Comparison of ENCODE assay signal across 17 cellular contexts in the genomic region with DNA sequence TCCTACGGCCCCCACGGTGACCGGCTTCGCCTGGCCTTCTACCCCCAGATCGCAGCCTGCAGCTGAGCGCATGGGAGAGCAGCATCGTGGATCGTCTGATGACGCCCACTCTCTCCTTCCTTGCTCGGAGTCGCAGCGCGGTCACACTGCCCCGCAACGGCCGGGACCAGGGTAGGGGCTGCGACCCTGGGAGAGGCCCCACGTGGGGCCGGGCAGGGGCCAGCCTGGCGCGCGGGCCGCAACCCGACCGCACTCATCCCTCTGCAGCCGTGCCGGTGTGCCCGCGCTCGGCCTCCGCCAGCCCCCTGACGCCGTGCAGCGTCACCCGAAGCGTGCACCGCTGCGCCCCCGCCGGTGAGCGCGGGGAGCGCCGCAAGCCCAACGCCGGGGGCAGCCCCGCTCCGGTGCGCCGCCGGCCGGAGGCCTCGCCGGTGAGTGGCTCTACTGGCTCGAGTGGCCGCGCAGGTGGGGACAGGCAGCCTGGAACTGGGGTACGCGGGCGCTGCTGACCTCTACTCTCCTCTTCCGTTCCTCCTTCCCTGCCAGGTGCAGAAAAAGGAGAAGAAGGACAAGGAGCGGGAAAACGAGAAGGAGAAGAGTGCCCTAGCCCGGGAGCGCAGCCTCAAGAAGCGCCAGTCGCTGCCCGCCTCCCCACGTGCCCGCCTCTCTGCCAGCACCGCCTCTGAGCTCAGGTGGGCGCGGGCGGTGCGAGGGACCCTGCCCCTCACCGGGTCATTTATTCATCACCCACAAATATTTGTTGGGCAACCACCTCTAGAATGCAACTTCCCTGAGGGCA. TPM values are rescaled to one million over a fixed set of nuclear protein-coding genes. Genes with fewer than 3 reads are reported as not detected.
DNase-seq lines count a peak whose midpoint lies in the region; ATAC-seq and TF ChIP-seq lines count a peak whose summit lies in the region.
"Had no signal": no experiment of that assay in that cellular context is flagged by ENCODE, and none has a peak within 500 bp of the region (broad histone marks: within the 10 kb centered on the region; RNA-seq: fewer than 3 reads in every experiment).

No MANE protein-coding gene starts in this region.

- no peak for TF ChIP-seq EP300 in esophagus muscularis mucosa (IDR thresholded peaks at IDR 0.05)
- TF ChIP-seq EP300 in stomach (IDR thresholded peaks at IDR 0.05), result no peak

- WGBS in HUES64, result 86% methylated on average over 76 of the region's 76 CpGs
- 76% methylated on average over 35 of the region's 76 CpGs for WGBS in esophagus muscularis mucosa
- WGBS in mesendoderm (ENCODE audit: extremely low coverage, insufficient coverage, low lambda C conversion rate), result no CpG with 5 or more reads among the region's 76 CpGs
- WGBS in stomach, 5 donors, result 80 to 92% (median 90%) methylated on average over 27 to 76 of the region's 76 CpGs

- H3K27me3 ChIP-seq in HUES64 (ENCODE audit: insufficient read depth, low read length) (no peaks in the 10 kb centered on the region), esophagus muscularis mucosa (no peaks in the 10 kb centered on the region), mesendoderm (ENCODE audit: insufficient read depth, low read length, poor library complexity) (no peaks in the 10 kb centered on the region), stomach (no peaks in the 10 kb centered on the region)
- H3K27me3 ChIP-seq: BLaER1, upper lobe of right lung had no signal

- no peak overlapping the region for H2AK5ac ChIP-seq in mesendoderm (ENCODE audit: low read length)

- H3K4me2 ChIP-seq in mesendoderm (ENCODE audit: low read length), result no peak overlapping the region

- H3K4me1 ChIP-seq in HUES64 (ENCODE audit: insufficient read depth, low read length) (peaks cover 14% of the 10 kb centered on the region; the same call in 1 of the 2 replicates), esophagus muscularis mucosa (peaks cover 58 to 89% (median 69%) of the 10 kb centered on the region in 4 donors), mesendoderm (ENCODE audit: control insufficient read depth, low read depth, low read length) (peaks cover 6% of the 10 kb centered on the region), stomach (peaks cover 22 to 56% (median 45%) of the 10 kb centered on the region in 4 donors)
- H3K4me1 ChIP-seq: upper lobe of right lung had no signal

- no peak overlapping the region for H2BK5ac ChIP-seq in mesendoderm (ENCODE audit: low read length)

- H3K9ac ChIP-seq in HUES64 (ENCODE audit: low read depth, low read length) (peak overlapping the region; percentile 43; the same call in 1 of the 2 replicates), mesendoderm (ENCODE audit: low read length) (peak overlapping the region; percentile 50)
- H3K9ac ChIP-seq: BLaER1 had no signal

- no peak overlapping the region for H2BK120ac ChIP-seq in mesendoderm (ENCODE audit: low read depth, low read length)

- H3K4me3 ChIP-seq in HUES64 (ENCODE audit: low read length), result peak overlapping the region; percentile 39; the same call in 1 of the 2 replicates
- no peak overlapping the region for H3K4me3 ChIP-seq in esophagus muscularis mucosa
- H3K4me3 ChIP-seq in mesendoderm (ENCODE audit: low read length), result no peak overlapping the region
- H3K4me3 ChIP-seq in stomach, result no peak overlapping the region
- H3K4me3 ChIP-seq: BLaER1, GM12878, upper lobe of right lung had no signal

- H3K56ac ChIP-seq in mesendoderm (ENCODE audit: low read length), result peak overlapping the region; percentile 76

- H3K27ac ChIP-seq in HUES64 (ENCODE audit: low read depth, low read length) (no peak overlapping the region), esophagus muscularis mucosa (replicated peaks in 1 of 4) (peak overlapping the region; percentile 70 to 89 (median 78)), mesendoderm (ENCODE audit: low read depth, low read length) (no peak overlapping the region), stomach (peak overlapping the region in 4 of 5 donors; percentile 25 to 82 (median 37))
- H3K27ac ChIP-seq: BLaER1 had no signal

- H3K79me1 ChIP-seq in mesendoderm (ENCODE audit: low read length), result peaks cover 2% of the 10 kb centered on the region

- H3K23ac ChIP-seq in mesendoderm (ENCODE audit: low read length), result peak overlapping the region; percentile 90

- peaks cover 61% of the 10 kb centered on the region for H3K36me3 ChIP-seq in HUES64 (ENCODE audit: insufficient read depth, low read length)
- H3K36me3 ChIP-seq in esophagus muscularis mucosa, result peaks cover 92 to 100% (median 99%) of the 10 kb centered on the region in 4 donors
- H3K36me3 ChIP-seq in mesendoderm (ENCODE audit: control insufficient read depth, insufficient read depth, low read length), result peaks cover 22% of the 10 kb centered on the region
- H3K36me3 ChIP-seq in stomach, result peaks cover 92 to 100% (median 100%) of the 10 kb centered on the region in 4 donors

- H3K9me3 ChIP-seq in HUES64 (ENCODE audit: insufficient read depth, low read depth, low read length), result no peaks in the 10 kb centered on the region
- no peaks in the 10 kb centered on the region for H3K9me3 ChIP-seq in esophagus muscularis mucosa
- no peaks in the 10 kb centered on the region for H3K9me3 ChIP-seq in stomach
- H3K9me3 ChIP-seq: BLaER1, upper lobe of right lung had no signal

- no peak for ATAC-seq in HG03342 (IDR thresholded peaks at IDR 0.05; ENCODE audit: unreplicated experiment)
- ATAC-seq in HG02884 (IDR thresholded peaks at IDR 0.05; ENCODE audit: unreplicated experiment), result no peak
- ATAC-seq: effector memory CD8-positive, alpha-beta T cell; left lobe of liver; upper lobe of right lung had no signal

- H4K5ac ChIP-seq in mesendoderm (ENCODE audit: low read length), result no peak overlapping the region

- intact Hi-C loops in esophagus muscularis mucosa (cut with DNase I), result no loop called here
- intact Hi-C loops in stomach (cut with DNase I; ENCODE audit: low total_unique reads), result no loop called here

- no peak for TF ChIP-seq POLR2A in esophagus muscularis mucosa (IDR thresholded peaks at IDR 0.05; ENCODE audit: low read depth)
- no peak for TF ChIP-seq POLR2A in stomach (IDR thresholded peaks at IDR 0.05)

- TF ChIP-seq CTCF in esophagus muscularis mucosa (IDR thresholded peaks at IDR 0.05) (peak; percentile 37 to 54 (median 43)), stomach (IDR thresholded peaks at IDR 0.05) (no peak)

- DNase-seq in esophagus muscularis mucosa (ENCODE audit: extremely low spot score) (no peak), mesendoderm (peak; percentile 77), stomach (no peak), activated gamma-delta T cell (lab: John Stamatoyannopoulos, UW) (no peak), COLO668 (lab: John Stamatoyannopoulos, UW; ENCODE audit: unreplicated experiment) (no peak)
- DNase-seq: activated effector memory CD4-positive, alpha-beta T cell treated with Interleukin-2 at 50 U/mL for 16 hours; effector memory CD8-positive, alpha-beta T cell; NCI-H2081 treated with DMSO at 0.1 percent for 48 hours; upper lobe of right lung had no signal

- H3K79me2 ChIP-seq in mesendoderm (ENCODE audit: control insufficient read depth, insufficient read depth, low read length), result no peaks in the 10 kb centered on the region

- H4K8ac ChIP-seq in mesendoderm (ENCODE audit: low read depth, low read length), result no peak overlapping the region

- no peak overlapping the region for H2BK15ac ChIP-seq in mesendoderm (replicated peaks; ENCODE audit: low read depth)

- H3K18ac ChIP-seq in mesendoderm (ENCODE audit: low read length), result no peak overlapping the region

- no peak overlapping the region for H3K4ac ChIP-seq in mesendoderm (ENCODE audit: low read depth, low read length)

RNA-seq across cellular contexts. Expression of a gene that starts 20.4 kb away (rescaled TPM):
- 56.9 TPM for polyA plus RNA-seq in HUES64 (2013, experiment 1 of 2)
- polyA plus RNA-seq in HUES64 (2013, experiment 2 of 2), result 60.4 TPM
- total RNA-seq in esophagus muscularis mucosa (100 to 1,000 TPM; 162 to 263 (median 225) TPM), stomach (100 to 1,000 TPM in 2 of 5 donors, 10 to 100 TPM in 3; 14.6 to 164 (median 40.3) TPM)
- polyA plus RNA-seq in mesendoderm (2013, experiment 1 of 2), result 38.9 TPM
- 40.0 TPM for polyA plus RNA-seq in mesendoderm (2013, experiment 2 of 2)
- polyA plus RNA-seq in stomach, result 10 to 100 TPM; 36.7 to 42.8 (median 42.4) TPM

RNA-seq across cellular contexts. Expression of a gene that starts 27.1 kb away (rescaled TPM):
- polyA plus RNA-seq in HUES64 (2013, experiment 1 of 2), result 49.9 TPM
- polyA plus RNA-seq in HUES64 (2013, experiment 2 of 2), result 53.5 TPM
- total RNA-seq in esophagus muscularis mucosa (100 to 1,000 TPM in 3 of 4 donors, 10 to 100 TPM in 1; 97.9 to 164 (median 122) TPM), stomach (10 to 100 TPM in 4 of 5 donors, 1 to 10 TPM in 1; 8.9 to 63.9 (median 19.8) TPM)
- 40.2 TPM for polyA plus RNA-seq in mesendoderm (2013, experiment 1 of 2)
- polyA plus RNA-seq in mesendoderm (2013, experiment 2 of 2), result 41.3 TPM
- 10 to 100 TPM; 61.1 to 64.0 (median 62.8) TPM for polyA plus RNA-seq in stomach

RNA-seq across cellular contexts. Expression of a gene that starts 47.9 kb away (rescaled TPM):
- 109 TPM for polyA plus RNA-seq in HUES64 (2013, experiment 1 of 2)
- 109 TPM for polyA plus RNA-seq in HUES64 (2013, experiment 2 of 2)
- total RNA-seq in esophagus muscularis mucosa, result 100 to 1,000 TPM in 2 of 4 donors, 10 to 100 TPM in 2; 90.3 to 116 (median 104) TPM
- polyA plus RNA-seq in mesendoderm (2013, experiment 1 of 2), result 112 TPM
- 114 TPM for polyA plus RNA-seq in mesendoderm (2013, experiment 2 of 2)
- total RNA-seq in stomach, result 10 to 100 TPM; 26.4 to 97.9 (median 61.3) TPM
- polyA plus RNA-seq in stomach, result 10 to 100 TPM; 22.2 to 28.0 (median 26.9) TPM

RNA-seq across cellular contexts. Expression of a gene that starts 51.3 kb away (rescaled TPM):
- polyA plus RNA-seq in HUES64 (2013, experiment 1 of 2), result 0.60 TPM
- 1.2 TPM for polyA plus RNA-seq in HUES64 (2013, experiment 2 of 2)
- total RNA-seq in esophagus muscularis mucosa, result 10 to 100 TPM; 20.7 to 57.4 (median 34.7) TPM
- 0.49 TPM for polyA plus RNA-seq in mesendoderm (2013, experiment 1 of 2)
- polyA plus RNA-seq in mesendoderm (2013, experiment 2 of 2), result 0.50 TPM
- 10 to 100 TPM in 1 of 5 donors, 1 to 10 TPM in 4; 3.5 to 19.2 (median 5.5) TPM for total RNA-seq in stomach
- 1 to 10 TPM in 2 of 3 donors, under 1 TPM in 1; 0.92 to 5.0 (median 2.0) TPM for polyA plus RNA-seq in stomach
- total RNA-seq: GM12878, MCF 10A had no signal
- polyA plus RNA-seq: neural cell had no signal

Comparison
In these comparisons a context has a peak if more than half of its experiments do, and no peak if none do; other contexts are left out.
1. H3K27ac ChIP-seq: peak in esophagus muscularis mucosa (4 of 4) and stomach (4 of 5); none in HUES64 (single experiment) and mesendoderm (single experiment).
2. CTCF ChIP-seq: peak in esophagus muscularis mucosa (3 of 3); none in stomach (0 of 7).